In the genomic region with DNA sequence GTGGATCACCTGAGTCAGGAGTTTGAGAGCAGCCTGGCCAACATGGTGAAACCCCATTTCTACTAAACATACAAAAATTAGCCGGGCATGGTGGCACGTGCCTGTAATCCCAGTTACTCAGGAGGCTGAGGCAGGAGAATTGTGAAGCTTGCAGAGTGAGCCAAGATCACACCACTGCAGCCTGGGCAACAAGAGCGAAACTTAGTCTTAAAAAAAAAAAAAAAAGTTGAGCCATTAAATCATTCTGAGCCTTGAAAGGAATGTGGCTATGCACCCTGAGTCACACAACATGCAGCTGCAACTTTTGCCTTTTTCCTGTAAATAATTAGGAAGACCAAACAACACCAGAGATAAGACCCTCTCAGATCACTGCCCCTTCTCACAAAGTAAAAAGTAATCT, we compare ENCODE assay signal across 8 cellular contexts. TPM values are rescaled to one million over a fixed set of nuclear protein-coding genes. Genes with fewer than 3 reads are reported as not detected.
DNase-seq lines count a peak whose midpoint lies in the region; TF ChIP-seq lines count a peak whose summit lies in the region.
"Not testable (repeated sequence)": the region's sequence is repeated elsewhere in the genome, so short reads cannot be mapped to it uniquely, and the experiment has no call there.

No MANE protein-coding gene starts in this region.

- in situ Hi-C loops in ACHN (cut with HindIII; ENCODE audit: low pct_ligation_motif_present, low pct_unique_long_range_greater_than_20kb, low sequenced_read_pairs); astrocyte of the spinal cord (cut with HindIII; ENCODE audit: low sequenced_read_pairs): not testable (repeated sequence)

- H3K4me3 ChIP-seq in astrocyte of the spinal cord (ENCODE audit: low read depth, low read length) = not testable (repeated sequence)

- DNase-seq in ACHN = peak; percentile 69
- DNase-seq in ELF-1 (ENCODE audit: low read depth, low spot score) = peak; percentile 44
- peak; percentile 12 for DNase-seq in HS-27A (ENCODE audit: low read depth)
- DNase-seq in RPMI7951 (ENCODE audit: low read depth) = peak; percentile 32
- DNase-seq in astrocyte of the spinal cord (ENCODE audit: low read depth, low spot score) = peak; percentile 25
- peak; percentile 38 for DNase-seq in fibroblast of gingiva (ENCODE audit: low read depth)
- DNase-seq in iris pigment epithelial cell (ENCODE audit: low read depth) = peak; percentile 69
- DNase-seq in renal cortical epithelial cell (ENCODE audit: low read depth) = peak; percentile 85

- TF ChIP-seq CTCF in astrocyte of the spinal cord (IDR thresholded peaks at IDR 0.05; ENCODE audit: low read depth, low read length) = not testable (repeated sequence)

RNA-seq across cellular contexts. Expression of gene TASP1, which starts 11.2 kb away (rescaled TPM):
- total RNA-seq in RPMI7951 (2014; rRNA removed; shearing (Covaris generic)) = 8.7 and 9.6 TPM in 2 replicates
- 10.1 and 20.1 TPM in 2 replicates for total RNA-seq in renal cortical epithelial cell

Comparison
In these comparisons a context has a peak if more than half of its experiments do, and no peak if none do; other contexts are left out.
1. DNase-seq: peak in every context shown above with its lines; median percentile 85 in renal cortical epithelial cell; 69 in ACHN; 69 in iris pigment epithelial cell; 44 in ELF-1; 38 in fibroblast of gingiva; 32 in RPMI7951; 25 in astrocyte of the spinal cord; 12 in HS-27A.